Comparison of ENCODE assay signal across 11 cellular contexts in the genomic region with DNA sequence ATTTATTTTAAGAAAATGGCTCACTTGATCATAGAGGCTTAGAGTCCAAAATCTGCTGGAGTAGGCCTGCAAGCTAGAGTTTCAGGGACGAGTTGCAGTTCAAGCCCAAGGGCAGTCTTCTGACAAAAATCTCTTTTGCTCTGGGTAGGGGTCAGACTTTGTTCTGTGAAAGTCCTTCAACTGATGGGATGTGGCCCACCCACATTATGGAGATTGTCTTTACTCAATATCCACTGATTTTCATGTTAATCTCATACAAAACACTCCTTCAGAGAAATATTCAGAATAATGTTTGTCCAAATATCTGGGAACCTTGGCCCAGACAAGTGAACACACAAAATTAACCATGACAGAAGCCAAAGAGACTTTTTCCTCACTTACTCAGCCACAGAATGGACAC.
"Had no signal": no experiment of that assay in that cellular context is flagged by ENCODE, and none has a peak within 500 bp of the region (broad histone marks: within the 10 kb centered on the region; RNA-seq: fewer than 3 reads in every experiment).

No MANE protein-coding gene starts in this region.

- H2AFZ ChIP-seq: GM23248, GM23338 had no signal

- H3K36me3 ChIP-seq: HAP-1 had no signal

- H3K9me3 Mint-ChIP-seq: GM23338, H9, HFFc6 had no signal

- H3K9me3 ChIP-seq: HAP-1 had no signal

- H3K4me3 Mint-ChIP-seq: GM23338, H9, HFFc6 had no signal

- DNase-seq: GM23248, GOT3, H7, H9, HCEC 1CT, HFFc6 had no signal

- H3K9ac ChIP-seq: GM23248 had no signal

- H3K4me2 ChIP-seq: GM23338 had no signal

- H3K4me1 ChIP-seq: HAP-1 had no signal

- FAIRE-seq: H1, H54 had no signal

- H3K4me3 ChIP-seq: GM23248, GM23338, HAP-1 had no signal

- H3K27ac ChIP-seq: GM23248 had no signal

- ATAC-seq: GM23338, HCT116 had no signal

- H3K27ac Mint-ChIP-seq: GM23338, HFFc6 had no signal
